In the genomic region with DNA sequence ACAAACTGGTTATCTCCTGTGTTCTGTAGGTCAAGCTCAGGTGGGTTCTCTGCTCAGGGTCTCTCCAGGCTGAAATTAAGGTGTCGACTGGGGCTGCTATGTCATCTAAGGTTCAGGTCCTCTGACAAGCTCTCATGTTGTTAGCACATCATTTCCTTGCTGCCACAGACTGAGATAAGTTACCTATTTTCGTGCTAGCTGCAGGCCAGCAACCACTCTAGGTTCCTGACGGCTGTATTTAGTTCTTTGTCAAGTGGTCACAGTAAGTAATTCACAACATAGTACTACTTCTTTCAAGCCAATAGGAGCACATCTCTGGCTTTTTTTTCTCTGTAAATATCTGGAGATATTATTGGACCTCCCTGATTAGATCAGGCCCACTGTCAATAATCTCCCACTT, we compare ENCODE assay signal across 28 cellular contexts.
"Had no signal": no experiment of that assay in that cellular context is flagged by ENCODE, and none has a peak within 500 bp of the region (broad histone marks: within the 10 kb centered on the region; RNA-seq: fewer than 3 reads in every experiment).

No MANE protein-coding gene starts in this region.

- ATAC-seq: activated CD4-positive, CD25-positive, alpha-beta regulatory T cell treated with anti-CD3 and anti-CD28 coated beads, Interleukin-2, amount 50 U/mL, for 24 hours; activated naive CD4-positive, alpha-beta T cell treated with anti-CD3 and anti-CD28 coated beads, Interleukin-2, amount 50 U/mL, for 72 hours; activated T-cell treated with anti-CD3 and anti-CD28 coated beads, Interleukin-2, amount 50 U/mL, for 72 hours; body of pancreas; gastroesophageal sphincter; T-cell had no signal

- H3K9me3 ChIP-seq: body of pancreas, colonic mucosa, esophagus squamous epithelium, gastroesophageal sphincter had no signal

- DNase-seq: activated B cell treated with CpG ODN at 0.5 μM for 24 hours; activated CD4-positive, alpha-beta memory T cell treated with anti-CD3 and anti-CD28 coated beads, Interleukin-2, amount 10 ng/mL, durations not matched to agents 7 days and 5 days; activated CD4-positive, alpha-beta T cell treated with anti-CD3 and anti-CD28 coated beads, Interleukin-2, amount 10 ng/mL, durations not matched to agents 7 days and 5 days; activated CD4-positive, alpha-beta T cell treated with anti-CD3 and anti-CD28 coated beads, Interleukin-2, amount 50 U/mL, for 4 hours; activated CD8-positive, alpha-beta memory T cell treated with anti-CD3 and anti-CD28 coated beads, Interleukin-2, amount 50 U/mL, for 48 hours; activated gamma-delta T cell; activated naive CD4-positive, alpha-beta T cell; activated naive CD4-positive, alpha-beta T cell treated with anti-CD3 and anti-CD28 coated beads, Interleukin-2, amount 10 ng/mL, durations not matched to agents 7 days and 5 days; activated naive CD8-positive, alpha-beta T cell treated with anti-CD3 and anti-CD28 coated beads, Interleukin-2, amount 10 ng/mL, durations not matched to agents 7 days and 5 days; activated T-cell treated with anti-CD3 and anti-CD28 coated beads for 4 hours; activated T-cell treated with anti-CD3 and anti-CD28 coated beads, Interleukin-2, amount 50 U/mL, for 24 hours; activated T-cell treated with anti-CD3 and anti-CD28 coated beads, Interleukin-2, amount 50 U/mL, for 72 hours; aorta; body of pancreas; central memory CD4-positive, alpha-beta T cell; cerebellar nuclear complex; colonic mucosa; effector CD8-positive, alpha-beta T cell; esophagus squamous epithelium; foreskin melanocyte; SW 1271; T-cell; T1000; WERI-Rb-1 had no signal

- H3K36me3 ChIP-seq: colonic mucosa, esophagus squamous epithelium, gastroesophageal sphincter, WERI-Rb-1 had no signal

- H3K27ac ChIP-seq: body of pancreas, colonic mucosa, epithelial cell of prostate, esophagus squamous epithelium, gastroesophageal sphincter, WERI-Rb-1 had no signal

- H3K27me3 ChIP-seq: body of pancreas, colonic mucosa, esophagus squamous epithelium, gastroesophageal sphincter had no signal

- H3K4me1 ChIP-seq: body of pancreas, colonic mucosa had no signal

- H3K4me3 ChIP-seq: body of pancreas, colonic mucosa, esophagus squamous epithelium, gastroesophageal sphincter had no signal
